7 cellular contexts compared by ENCODE assay signal in genomic region chr2:40450066-40450841, GRCh38. TPM values are rescaled to one million over a fixed set of nuclear protein-coding genes. Genes with fewer than 3 reads are reported as not detected.
DNase-seq lines count a peak whose midpoint lies in the region; TF ChIP-seq lines count a peak whose summit lies in the region.

No MANE protein-coding gene starts in this region.

- H3K4me3 ChIP-seq in cardiac fibroblast (replicated peaks in 1 of 2; ENCODE audit: low read depth in 2 of 2, low read length in 2 of 2) (peak overlapping the region; percentile 66 to 71), mesendoderm (ENCODE audit: low read length) (no peak overlapping the region), tibial artery (peak overlapping the region; percentile 65 to 84), HAP-1 (no peak overlapping the region)

- in situ Hi-C loops in HAP-1 (cut with MboI; ENCODE audit: low sequenced_read_pairs): no loop called here

- no peak overlapping the region for H2AK5ac ChIP-seq in mesendoderm (ENCODE audit: low read length)

- no peak overlapping the region for H2BK120ac ChIP-seq in mesendoderm (ENCODE audit: low read depth, low read length)

- no peaks in the 10 kb centered on the region for H3K27me3 ChIP-seq in mesendoderm (ENCODE audit: insufficient read depth, low read length, poor library complexity)
- H3K27me3 ChIP-seq in tibial artery: no peaks in the 10 kb centered on the region
- peaks cover 15% of the 10 kb centered on the region for H3K27me3 ChIP-seq in HAP-1 (ENCODE audit: low read depth)

- H3K4me1 ChIP-seq in mesendoderm (ENCODE audit: control insufficient read depth, low read depth, low read length) (no peaks in the 10 kb centered on the region), tibial artery (peaks cover 0 to 29% (median 5%) of the 10 kb centered on the region in 4 donors), HAP-1 (peaks cover 3% of the 10 kb centered on the region; the same call in 1 of the 2 replicates)

- TF ChIP-seq CTCF in GM10266 (IDR thresholded peaks at IDR 0.05; ENCODE audit: control insufficient read depth, insufficient read depth, low read depth, missing control alignments) (no peak), cardiac fibroblast (IDR thresholded peaks at IDR 0.05; ENCODE audit: low read depth, low read length) (no peak), tibial artery (IDR thresholded peaks at IDR 0.05) (peak in 1 of 2 experiments; percentile 9)

- H2BK5ac ChIP-seq in mesendoderm (ENCODE audit: low read length): no peak overlapping the region

- no peaks in the 10 kb centered on the region for H3K79me1 ChIP-seq in mesendoderm (ENCODE audit: low read length)

- no peak overlapping the region for H3K9ac ChIP-seq in mesendoderm (ENCODE audit: low read length)

- intact Hi-C loops in tibial artery (cut with DNase I; ENCODE audit: low total_unique reads): loop anchor here (10.0 kb wide), 2 partner anchors 65 to 165 kb away; no protein-coding TSS in a partner anchor

- H3K18ac ChIP-seq in mesendoderm (ENCODE audit: low read length): no peak overlapping the region

- H3K79me2 ChIP-seq in mesendoderm (ENCODE audit: control insufficient read depth, insufficient read depth, low read length): no peaks in the 10 kb centered on the region

- H4K5ac ChIP-seq in mesendoderm (ENCODE audit: low read length): no peak overlapping the region

- H3K23ac ChIP-seq in mesendoderm (ENCODE audit: low read length): no peak overlapping the region

- no peak overlapping the region for H3K4ac ChIP-seq in mesendoderm (ENCODE audit: low read depth, low read length)

- H3K9me3 ChIP-seq in tibial artery (no peaks in the 10 kb centered on the region), HAP-1 (no peaks in the 10 kb centered on the region)

- H3K56ac ChIP-seq in mesendoderm (ENCODE audit: low read length): no peak overlapping the region

- peak; percentile 20 for DNase-seq in GM10266 (ENCODE audit: extremely low spot score)
- peak; percentile 33 to 57 for DNase-seq in NCI-H446 (lab: John Stamatoyannopoulos, UW)
- peak; percentile 55 to 62 for DNase-seq in cardiac fibroblast (ENCODE audit: low read depth in 2 of 2)
- DNase-seq in mesendoderm: peak; percentile 7
- DNase-seq in tibial artery: peak in 1 of 2 donors; percentile 68
- no peak for DNase-seq in HAP-1 (ENCODE audit: low spot score in 2 of 2)
- DNase-seq in activated CD8-positive, alpha-beta memory T cell treated with anti-CD3 and anti-CD28 coated beads, Interleukin-2, amount 50 U/mL, for 4 hours: no peak

- no peak overlapping the region for H4K8ac ChIP-seq in mesendoderm (ENCODE audit: low read depth, low read length)

- H3K4me2 ChIP-seq in mesendoderm (ENCODE audit: low read length): no peak overlapping the region

- H3K36me3 ChIP-seq in mesendoderm (ENCODE audit: control insufficient read depth, insufficient read depth, low read length) (no peaks in the 10 kb centered on the region), tibial artery (no peaks in the 10 kb centered on the region), HAP-1 (replicated peaks) (no peaks in the 10 kb centered on the region)

- no peak overlapping the region for H2BK15ac ChIP-seq in mesendoderm (replicated peaks; ENCODE audit: low read depth)

- no CpG with 5 or more reads among the region's 14 CpGs for WGBS in mesendoderm (ENCODE audit: extremely low coverage, insufficient coverage, low lambda C conversion rate)

- no peak overlapping the region for H3K27ac ChIP-seq in mesendoderm (ENCODE audit: low read depth, low read length)
- H3K27ac ChIP-seq in tibial artery: peak overlapping the region; percentile 64 to 81

RNA-seq across cellular contexts. Expression of gene SLC8A1, which starts 1.6 kb away (rescaled TPM):
- polyA plus RNA-seq in mesendoderm (2013, experiment 1 of 2): 0.27 TPM
- polyA plus RNA-seq in mesendoderm (2013, experiment 2 of 2): 0.17 TPM

Comparison
In these comparisons a context has a peak if more than half of its experiments do, and no peak if none do; other contexts are left out.
1. DNase-seq: peak in GM10266 (single experiment), NCI-H446 (2 of 2), cardiac fibroblast (2 of 2) and mesendoderm (single experiment); none in HAP-1 (0 of 2) and activated CD8-positive, alpha-beta memory T cell treated with anti-CD3 and anti-CD28 coated beads, Interleukin-2, amount 50 U/mL, for 4 hours (single experiment).
2. H3K4me3 ChIP-seq: peak in cardiac fibroblast (2 of 2) and tibial artery (2 of 2); none in mesendoderm (single experiment) and HAP-1 (single experiment).